Comparison of ENCODE assay signal across 14 cellular contexts in the genomic region with DNA sequence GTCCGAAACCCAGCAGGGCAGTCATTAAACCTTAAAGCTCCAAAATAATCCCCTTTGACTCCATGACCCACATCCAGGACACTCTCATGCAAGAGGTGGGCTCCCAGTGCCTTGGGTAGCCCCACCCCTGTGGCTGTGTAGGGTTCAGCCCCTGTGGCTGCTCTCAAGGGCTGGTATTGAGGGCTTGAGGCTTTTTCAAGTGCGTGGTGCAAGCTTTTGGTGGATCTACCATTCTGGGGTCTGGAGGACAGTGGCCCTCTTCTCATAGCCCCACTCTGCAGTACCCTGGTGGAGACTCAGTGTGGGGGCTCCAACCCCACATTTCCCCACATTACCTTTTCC. TPM values are rescaled to one million over a fixed set of nuclear protein-coding genes. Genes with fewer than 3 reads are reported as not detected.
DNase-seq lines count a peak whose midpoint lies in the region; ATAC-seq and TF ChIP-seq lines count a peak whose summit lies in the region.
"Had no signal": no experiment of that assay in that cellular context is flagged by ENCODE, and none has a peak within 500 bp of the region (broad histone marks: within the 10 kb centered on the region; RNA-seq: fewer than 3 reads in every experiment).

No MANE protein-coding gene starts in this region.

- H3K27ac Mint-ChIP-seq in activated CD4-positive, alpha-beta T cell treated with anti-CD3 and anti-CD28 coated beads, Interleukin-2, amount 10 ng/mL, durations not matched to agents 24 days and 14 days: no peak overlapping the region
- H3K27ac Mint-ChIP-seq in T-helper 17 cell (peak overlapping the region; percentile 72), osteocyte (ENCODE audit: unreplicated experiment) (no peak overlapping the region)
- H3K27ac Mint-ChIP-seq in central memory CD8-positive, alpha-beta T cell (ENCODE audit: low read depth): peak overlapping the region; percentile 32

- TF ChIP-seq POLR2A in spleen (IDR thresholded peaks at IDR 0.05): no peak

- H3K4me1 Mint-ChIP-seq in activated CD4-positive, alpha-beta T cell treated with anti-CD3 and anti-CD28 coated beads, Interleukin-2, amount 10 ng/mL, durations not matched to agents 24 days and 14 days: peaks cover 2% of the 10 kb centered on the region
- peaks cover 23% of the 10 kb centered on the region for H3K4me1 Mint-ChIP-seq in T-helper 17 cell
- H3K4me1 Mint-ChIP-seq in central memory CD8-positive, alpha-beta T cell: peaks cover 55% of the 10 kb centered on the region
- peaks cover 3% of the 10 kb centered on the region for H3K4me1 Mint-ChIP-seq in osteocyte (ENCODE audit: unreplicated experiment)
- H3K4me1 Mint-ChIP-seq: CD14-positive monocyte, GM23338 had no signal

- no peak overlapping the region for H3K4me3 Mint-ChIP-seq in activated CD4-positive, alpha-beta T cell treated with anti-CD3 and anti-CD28 coated beads, Interleukin-2, amount 10 ng/mL, durations not matched to agents 24 days and 14 days
- H3K4me3 Mint-ChIP-seq in T-helper 17 cell (no peak overlapping the region), osteocyte (ENCODE audit: unreplicated experiment) (no peak overlapping the region)
- no peak overlapping the region for H3K4me3 Mint-ChIP-seq in central memory CD8-positive, alpha-beta T cell
- H3K4me3 Mint-ChIP-seq: CD14-positive monocyte, GM23338 had no signal

- peaks cover 0 to 64% (median 7%) of the 10 kb centered on the region in 6 donors for H3K36me3 ChIP-seq in spleen

- H3K9me3 Mint-ChIP-seq in activated CD4-positive, alpha-beta T cell treated with anti-CD3 and anti-CD28 coated beads, Interleukin-2, amount 10 ng/mL, durations not matched to agents 24 days and 14 days: no peaks in the 10 kb centered on the region
- H3K9me3 Mint-ChIP-seq in central memory CD8-positive, alpha-beta T cell: no peaks in the 10 kb centered on the region
- no peaks in the 10 kb centered on the region for H3K9me3 Mint-ChIP-seq in osteocyte (ENCODE audit: unreplicated experiment)
- H3K9me3 Mint-ChIP-seq: CD14-positive monocyte, GM23338 had no signal

- DNase-seq in activated CD4-positive, alpha-beta T cell treated with anti-CD3 and anti-CD28 coated beads, Interleukin-2, amount 10 ng/mL, durations not matched to agents 24 days and 14 days: peak; percentile 52
- no peak for DNase-seq in activated CD4-positive, alpha-beta T cell treated with anti-CD3 and anti-CD28 coated beads, Interleukin-2, amount 50 U/mL, for 1 hour
- no peak for DNase-seq in T-helper 17 cell
- DNase-seq in central memory CD8-positive, alpha-beta T cell (ENCODE audit: low spot score in 2 of 2): no peak
- peak; percentile 51 for DNase-seq in spleen
- DNase-seq in osteocyte (ENCODE audit: extremely low spot score, unreplicated experiment): no peak
- DNase-seq in dedifferentiated amniotic fluid mesenchymal stem cell (ENCODE audit: extremely low spot score): no peak
- DNase-seq: Calu3, DMS 273 treated with DMSO at 0.1 percent for 48 hours, H7 had no signal

- H3K36me3 Mint-ChIP-seq in activated CD4-positive, alpha-beta T cell treated with anti-CD3 and anti-CD28 coated beads, Interleukin-2, amount 10 ng/mL, durations not matched to agents 24 days and 14 days (ENCODE audit: low read depth): peaks cover 33% of the 10 kb centered on the region
- H3K36me3 Mint-ChIP-seq in T-helper 17 cell (ENCODE audit: low read depth): peaks cover 4% of the 10 kb centered on the region
- peaks cover 23% of the 10 kb centered on the region for H3K36me3 Mint-ChIP-seq in central memory CD8-positive, alpha-beta T cell (ENCODE audit: insufficient read depth)
- H3K36me3 Mint-ChIP-seq in osteocyte (ENCODE audit: unreplicated experiment): peaks cover 27% of the 10 kb centered on the region

- 93 to 100% (median 96%) methylated on average over 2 of the region's 2 CpGs for WGBS in spleen, 5 donors

- ATAC-seq in T-helper 17 cell: no peak
- ATAC-seq in central memory CD8-positive, alpha-beta T cell (replicated peaks; ENCODE audit: extremely low read depth, poor library complexity, severe bottlenecking): no peak
- no peak for ATAC-seq in GM21619 (IDR thresholded peaks at IDR 0.05; ENCODE audit: unreplicated experiment)
- ATAC-seq: GM23338 had no signal

- intact Hi-C loops in activated CD4-positive, alpha-beta T cell treated with anti-CD3 and anti-CD28 coated beads, Interleukin-2, amount 10 ng/mL, durations not matched to agents 24 days and 14 days (cut with micrococcal nuclease): no loop called here
- intact Hi-C loops in spleen (cut with DNase I; ENCODE audit: low total_unique reads): no loop called here

- no peak overlapping the region for H3K27ac ChIP-seq in spleen
- H3K27ac ChIP-seq: 22Rv1 had no signal

- H3K4me1 ChIP-seq in spleen: peaks cover 0 to 33% (median 3%) of the 10 kb centered on the region in 6 donors

- H3K27me3 Mint-ChIP-seq in activated CD4-positive, alpha-beta T cell treated with anti-CD3 and anti-CD28 coated beads, Interleukin-2, amount 10 ng/mL, durations not matched to agents 24 days and 14 days: no peaks in the 10 kb centered on the region
- H3K27me3 Mint-ChIP-seq in T-helper 17 cell (no peaks in the 10 kb centered on the region), osteocyte (ENCODE audit: unreplicated experiment) (no peaks in the 10 kb centered on the region)
- no peaks in the 10 kb centered on the region for H3K27me3 Mint-ChIP-seq in central memory CD8-positive, alpha-beta T cell

- H3K9me3 ChIP-seq in T-helper 17 cell (ENCODE audit: control insufficient read depth, low read length, poor library complexity, severe bottlenecking) (no peaks in the 10 kb centered on the region), spleen (no peaks in the 10 kb centered on the region)

- no peak overlapping the region for H3K4me3 ChIP-seq in spleen
- H3K4me3 ChIP-seq: GM23338 had no signal

- TF ChIP-seq CTCF in spleen (IDR thresholded peaks at IDR 0.05 in 8 of 11, conservative IDR thresholded peaks at IDR 0.05 in 3 of 11): no peak
- TF ChIP-seq CTCF in osteocyte (IDR thresholded peaks at IDR 0.05): no peak

- no peaks in the 10 kb centered on the region for H3K27me3 ChIP-seq in spleen (replicated peaks in 1 of 7)

RNA-seq across cellular contexts. Expression of a gene that starts 50.5 kb away (rescaled TPM):
- 26.3 and 31.3 TPM in 2 replicates for total RNA-seq in activated CD4-positive, alpha-beta T cell treated with anti-CD3 and anti-CD28 coated beads, Interleukin-2, amount 10 ng/mL, durations not matched to agents 24 days and 14 days
- 10 to 100 TPM; 19.6 to 20.6 TPM for total RNA-seq in T-helper 17 cell
- total RNA-seq in spleen: 10 to 100 TPM; 25.5 to 32.5 (median 29.0) TPM
- 10 to 100 TPM in 1 of 3 donors, 1 to 10 TPM in 2; 9.4 to 12.3 (median 9.6) TPM for polyA plus RNA-seq in spleen
- 13.0 and 14.2 TPM in 2 replicates for total RNA-seq in osteocyte

RNA-seq across cellular contexts. Expression of a gene that starts 51.4 kb away (rescaled TPM):
- 9.7 and 10.3 TPM in 2 replicates for total RNA-seq in activated CD4-positive, alpha-beta T cell treated with anti-CD3 and anti-CD28 coated beads, Interleukin-2, amount 10 ng/mL, durations not matched to agents 24 days and 14 days
- 1 to 10 TPM; 5.0 to 6.3 TPM for total RNA-seq in T-helper 17 cell
- 10 to 100 TPM; 10.1 to 22.3 (median 18.4) TPM for total RNA-seq in spleen
- polyA plus RNA-seq in spleen: 10 to 100 TPM; 31.1 to 33.1 (median 31.9) TPM
- total RNA-seq in osteocyte: 19.3 and 19.7 TPM in 2 replicates

RNA-seq across cellular contexts. Expression of a gene that starts 51.8 kb away (rescaled TPM):
- total RNA-seq in activated CD4-positive, alpha-beta T cell treated with anti-CD3 and anti-CD28 coated beads, Interleukin-2, amount 10 ng/mL, durations not matched to agents 24 days and 14 days: 31.5 and 32.1 TPM in 2 replicates
- total RNA-seq in T-helper 17 cell (10 to 100 TPM; 68.1 to 69.9 TPM), spleen (10 to 100 TPM; 28.4 to 47.7 (median 35.9) TPM), osteocyte (29.3 and 30.4 TPM in 2 replicates)
- 10 to 100 TPM; 13.3 to 24.6 (median 14.9) TPM for polyA plus RNA-seq in spleen

Comparison
In these comparisons a context has a peak if more than half of its experiments do, and no peak if none do; other contexts are left out.
1. DNase-seq: peak in activated CD4-positive, alpha-beta T cell treated with anti-CD3 and anti-CD28 coated beads, Interleukin-2, amount 10 ng/mL, durations not matched to agents 24 days and 14 days (single experiment) and spleen (single experiment); none in activated CD4-positive, alpha-beta T cell treated with anti-CD3 and anti-CD28 coated beads, Interleukin-2, amount 50 U/mL, for 1 hour (single experiment), T-helper 17 cell (0 of 3), central memory CD8-positive, alpha-beta T cell (0 of 2), osteocyte (single experiment) and dedifferentiated amniotic fluid mesenchymal stem cell (single experiment).
2. H3K27ac Mint-ChIP-seq: peak in T-helper 17 cell (single experiment) and central memory CD8-positive, alpha-beta T cell (single experiment); none in activated CD4-positive, alpha-beta T cell treated with anti-CD3 and anti-CD28 coated beads, Interleukin-2, amount 10 ng/mL, durations not matched to agents 24 days and 14 days (single experiment) and osteocyte (single experiment).